Comparison of ENCODE assay signal across 10 cellular contexts in the genomic region with DNA sequence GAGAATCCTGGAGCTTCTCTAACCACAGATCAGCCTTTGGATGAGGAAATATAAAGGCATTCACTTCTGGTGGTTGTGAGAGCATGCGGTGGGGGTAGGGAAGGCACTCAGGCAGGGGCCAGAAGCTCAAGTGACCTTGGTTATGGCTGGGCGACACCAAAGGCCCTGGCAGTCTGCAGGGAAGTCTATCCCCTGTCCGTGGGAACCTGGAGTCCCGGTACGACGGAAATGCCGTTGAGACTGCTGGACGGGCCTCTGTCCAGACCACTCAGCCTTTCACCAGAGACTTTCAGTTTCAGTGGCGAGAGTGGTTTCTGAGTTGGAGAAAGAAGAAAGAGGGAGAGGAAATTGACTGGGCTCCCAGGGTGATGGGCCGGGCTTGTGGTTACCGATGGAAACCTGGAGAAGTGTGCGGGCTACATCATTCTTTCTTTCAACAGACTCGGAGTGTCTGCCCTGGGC. TPM values are rescaled to one million over a fixed set of nuclear protein-coding genes. Genes with fewer than 3 reads are reported as not detected.
DNase-seq lines count a peak whose midpoint lies in the region; ATAC-seq and TF ChIP-seq lines count a peak whose summit lies in the region.
"Had no signal": no experiment of that assay in that cellular context is flagged by ENCODE, and none has a peak within 500 bp of the region (broad histone marks: within the 10 kb centered on the region; RNA-seq: fewer than 3 reads in every experiment).

No MANE protein-coding gene starts in this region.

- H3K4me2 ChIP-seq in GM23338 (no peak overlapping the region), mesendoderm (ENCODE audit: low read length) (no peak overlapping the region)

- H2BK120ac ChIP-seq in mesendoderm (ENCODE audit: low read depth, low read length) = no peak overlapping the region

- no peak overlapping the region for H3K9ac ChIP-seq in mesendoderm (ENCODE audit: low read length)

- no peaks in the 10 kb centered on the region; the same call in 1 of the 2 replicates for H3K9me2 ChIP-seq in GM23338 (ENCODE audit: insufficient read depth)

- no peaks in the 10 kb centered on the region for H3K79me1 ChIP-seq in mesendoderm (ENCODE audit: low read length)

- H4K5ac ChIP-seq in mesendoderm (ENCODE audit: low read length) = no peak overlapping the region

- no peak overlapping the region for H3K23ac ChIP-seq in mesendoderm (ENCODE audit: low read length)

- intact Hi-C loops in activated B cell treated with CpG ODN at 0.5 μM for 24 hours (cut with micrococcal nuclease) = no loop called here
- intact Hi-C loops in left lung (cut with DNase I) = no loop called here

- H3K27me3 Mint-ChIP-seq in GM23338 (ENCODE audit: insufficient read depth, low read depth, poor library complexity) (peaks cover 27% of the 10 kb centered on the region), activated B cell treated with CpG ODN at 0.5 μM for 24 hours (peaks cover 14% of the 10 kb centered on the region), endothelial cell (ENCODE audit: unreplicated experiment) (peaks cover 4% of the 10 kb centered on the region)
- peaks cover 89% of the 10 kb centered on the region for H3K27me3 Mint-ChIP-seq in stimulated activated memory B cell treated with anti-CD40 and anti-IgM and Interleukin-4, amounts not matched to agents 10 μg/mL and 1 μg/mL and 100 μg/mL, for 72 hours

- H3K9me3 ChIP-seq in left lung = no peaks in the 10 kb centered on the region
- H3K9me3 ChIP-seq: vagina had no signal

- peaks cover 37% of the 10 kb centered on the region for H3K4me1 ChIP-seq in ACC112 (ENCODE audit: control insufficient read depth, insufficient read depth, low read length, unreplicated experiment)
- no peaks in the 10 kb centered on the region for H3K4me1 ChIP-seq in GM23338 (ENCODE audit: insufficient read depth)
- H3K4me1 ChIP-seq in left lung = peaks cover 11 to 12% of the 10 kb centered on the region in 2 donors
- H3K4me1 ChIP-seq in mesendoderm (ENCODE audit: control insufficient read depth, low read depth, low read length) = no peaks in the 10 kb centered on the region
- H3K4me1 ChIP-seq: vagina had no signal

- H3K27me3 ChIP-seq in ACC112 (ENCODE audit: insufficient read depth, low read length) = no peaks in the 10 kb centered on the region
- H3K27me3 ChIP-seq in GM23338 (ENCODE audit: insufficient read depth) = no peaks in the 10 kb centered on the region
- no peaks in the 10 kb centered on the region for H3K27me3 ChIP-seq in left lung
- no peaks in the 10 kb centered on the region for H3K27me3 ChIP-seq in mesendoderm (ENCODE audit: insufficient read depth, low read length, poor library complexity)
- H3K27me3 ChIP-seq: vagina had no signal

- no peak overlapping the region for H3K4me3 ChIP-seq in ACC112 (ENCODE audit: low read depth, low read length)
- H3K4me3 ChIP-seq in GM23338 = no peak overlapping the region
- no peak overlapping the region for H3K4me3 ChIP-seq in left lung
- H3K4me3 ChIP-seq in mesendoderm (ENCODE audit: low read length) = no peak overlapping the region
- H3K4me3 ChIP-seq: vagina had no signal

- H4K20me1 ChIP-seq in GM23338 (replicated peaks; ENCODE audit: insufficient read depth) = no peaks in the 10 kb centered on the region

- H3K27ac Mint-ChIP-seq in GM23338 (no peak overlapping the region), activated B cell treated with CpG ODN at 0.5 μM for 24 hours (no peak overlapping the region), endothelial cell (ENCODE audit: unreplicated experiment) (no peak overlapping the region)
- H3K27ac Mint-ChIP-seq in stimulated activated memory B cell treated with anti-CD40 and anti-IgM and Interleukin-4, amounts not matched to agents 10 μg/mL and 1 μg/mL and 100 μg/mL, for 72 hours = no peak overlapping the region

- H3K4me1 Mint-ChIP-seq in GM23338 = peaks cover 34% of the 10 kb centered on the region
- H3K4me1 Mint-ChIP-seq in activated B cell treated with CpG ODN at 0.5 μM for 24 hours = peaks cover 9% of the 10 kb centered on the region
- peaks cover 7% of the 10 kb centered on the region for H3K4me1 Mint-ChIP-seq in stimulated activated memory B cell treated with anti-CD40 and anti-IgM and Interleukin-4, amounts not matched to agents 10 μg/mL and 1 μg/mL and 100 μg/mL, for 72 hours
- peaks cover 10% of the 10 kb centered on the region for H3K4me1 Mint-ChIP-seq in endothelial cell (ENCODE audit: unreplicated experiment)

- DNase-seq in GM23338 (ENCODE audit: low spot score) (peak; percentile 37), activated B cell treated with CpG ODN at 0.5 μM for 24 hours (no peak), left lung (peak in 1 of 2 donors; percentile 56), endothelial cell (ENCODE audit: low spot score) (no peak), NCI-H2227 treated with DMSO at 0.1 percent for 48 hours (lab: John Stamatoyannopoulos, UW) (no peak), mesendoderm (no peak)
- DNase-seq: erythroblast had no signal

- TF ChIP-seq CTCF in GM23338 (conservative IDR thresholded peaks at IDR 0.05; ENCODE audit: low read depth in 2 of 2) (no peak), activated B cell treated with CpG ODN at 0.5 μM for 24 hours (IDR thresholded peaks at IDR 0.05) (no peak), left lung (IDR thresholded peaks at IDR 0.05) (no peak), endothelial cell (IDR thresholded peaks at IDR 0.05; ENCODE audit: unreplicated experiment) (no peak)

- no peak overlapping the region for H3K56ac ChIP-seq in mesendoderm (ENCODE audit: low read length)

- H3K9me3 Mint-ChIP-seq in GM23338 (no peaks in the 10 kb centered on the region; the same call in 2 of the 3 replicates), activated B cell treated with CpG ODN at 0.5 μM for 24 hours (no peaks in the 10 kb centered on the region), endothelial cell (ENCODE audit: unreplicated experiment) (no peaks in the 10 kb centered on the region)
- no peaks in the 10 kb centered on the region for H3K9me3 Mint-ChIP-seq in stimulated activated memory B cell treated with anti-CD40 and anti-IgM and Interleukin-4, amounts not matched to agents 10 μg/mL and 1 μg/mL and 100 μg/mL, for 72 hours

- H3K27ac ChIP-seq in ACC112 (ENCODE audit: low read depth, low read length) (peak overlapping the region; percentile 61), GM23338 (ENCODE audit: low read depth) (no peak overlapping the region), left lung (peak overlapping the region; percentile 13 to 63), mesendoderm (ENCODE audit: low read depth, low read length) (no peak overlapping the region)
- H3K27ac ChIP-seq: vagina had no signal

- ATAC-seq in GM23338 (no peak), activated B cell treated with CpG ODN at 0.5 μM for 24 hours (ENCODE audit: low read depth) (no peak), left lung (peak; percentile 52)
- no peak for ATAC-seq in stimulated activated memory B cell treated with anti-CD40 and anti-IgM and Interleukin-4, amounts not matched to agents 10 μg/mL and 1 μg/mL and 100 μg/mL, for 72 hours

- H3K36me3 Mint-ChIP-seq in GM23338 (ENCODE audit: low read depth) (no peaks in the 10 kb centered on the region), activated B cell treated with CpG ODN at 0.5 μM for 24 hours (ENCODE audit: low read depth) (no peaks in the 10 kb centered on the region), endothelial cell (ENCODE audit: low read depth, unreplicated experiment) (no peaks in the 10 kb centered on the region)
- no peaks in the 10 kb centered on the region for H3K36me3 Mint-ChIP-seq in stimulated activated memory B cell treated with anti-CD40 and anti-IgM and Interleukin-4, amounts not matched to agents 10 μg/mL and 1 μg/mL and 100 μg/mL, for 72 hours

- H3K18ac ChIP-seq in mesendoderm (ENCODE audit: low read length) = no peak overlapping the region

- no peak overlapping the region for H3K4ac ChIP-seq in mesendoderm (ENCODE audit: low read depth, low read length)

- CTCF ChIA-PET in activated B cell treated with CpG ODN at 0.5 μM for 24 hours (lab: Charles Lee) = no interaction called here

- no CpG with 5 or more reads among the region's 13 CpGs for WGBS in mesendoderm (ENCODE audit: extremely low coverage, insufficient coverage, low lambda C conversion rate)

- H3K4me3 Mint-ChIP-seq in GM23338 (no peak overlapping the region), activated B cell treated with CpG ODN at 0.5 μM for 24 hours (peak overlapping the region; percentile 19), endothelial cell (ENCODE audit: unreplicated experiment) (no peak overlapping the region)
- no peak overlapping the region for H3K4me3 Mint-ChIP-seq in stimulated activated memory B cell treated with anti-CD40 and anti-IgM and Interleukin-4, amounts not matched to agents 10 μg/mL and 1 μg/mL and 100 μg/mL, for 72 hours

- no peak overlapping the region for H2AK5ac ChIP-seq in mesendoderm (ENCODE audit: low read length)

- POLR2A ChIA-PET in activated B cell treated with CpG ODN at 0.5 μM for 24 hours (lab: Charles Lee) = no interaction called here

- H3F3A ChIP-seq in GM23338 (replicated peaks; ENCODE audit: low read depth) = no peaks in the 10 kb centered on the region

- no peak overlapping the region for H2BK5ac ChIP-seq in mesendoderm (ENCODE audit: low read length)

- H2AFZ ChIP-seq in ACC112 (ENCODE audit: low read length, unreplicated experiment) = no peak overlapping the region
- H2AFZ ChIP-seq in GM23338 = peak overlapping the region; percentile 83

- H2BK15ac ChIP-seq in mesendoderm (replicated peaks; ENCODE audit: low read depth) = no peak overlapping the region

- peaks cover 13% of the 10 kb centered on the region; the same call in 1 of the 2 replicates for H3K36me3 ChIP-seq in ACC112 (ENCODE audit: insufficient read depth, low read length)
- H3K36me3 ChIP-seq in GM23338 (ENCODE audit: insufficient read depth) = no peaks in the 10 kb centered on the region
- H3K36me3 ChIP-seq in left lung = no peaks in the 10 kb centered on the region
- no peaks in the 10 kb centered on the region for H3K36me3 ChIP-seq in mesendoderm (ENCODE audit: control insufficient read depth, insufficient read depth, low read length)

- H3K79me2 ChIP-seq in ACC112 (ENCODE audit: control insufficient read depth, insufficient read depth, low read length, unreplicated experiment) (no peaks in the 10 kb centered on the region), GM23338 (replicated peaks; ENCODE audit: insufficient read depth) (no peaks in the 10 kb centered on the region), mesendoderm (ENCODE audit: control insufficient read depth, insufficient read depth, low read length) (no peaks in the 10 kb centered on the region)

- no peak overlapping the region for H4K8ac ChIP-seq in mesendoderm (ENCODE audit: low read depth, low read length)

RNA-seq across cellular contexts. Expression of gene ISCA2, which starts 20.9 kb away (rescaled TPM):
- 24.9 and 44.0 TPM in 2 replicates for total RNA-seq in GM23338 (2014; rRNA removed; shearing (Covaris generic))
- 156 and 171 TPM in 2 replicates for polyA plus RNA-seq in GM23338 (2016; fragmentation: Nextera tagmentation; extraction: Ambion mirVana)
- total RNA-seq in activated B cell treated with CpG ODN at 0.5 μM for 24 hours (35.0 and 35.3 TPM in 2 replicates), left lung (10 to 100 TPM; 22.7 to 27.7 TPM), endothelial cell (ENCODE audit: unreplicated experiment) (31.4 TPM)
- polyA plus RNA-seq in mesendoderm (2013, experiment 1 of 2) = 36.8 TPM
- polyA plus RNA-seq in mesendoderm (2013, experiment 2 of 2) = 34.3 TPM

RNA-seq across cellular contexts. Expression of gene NPC2, which starts 21.4 kb away (rescaled TPM):
- 287 and 331 TPM in 2 replicates for total RNA-seq in GM23338 (2014; rRNA removed; shearing (Covaris generic))
- 344 and 354 TPM in 2 replicates for polyA plus RNA-seq in GM23338 (2016; fragmentation: Nextera tagmentation; extraction: Ambion mirVana)
- total RNA-seq in activated B cell treated with CpG ODN at 0.5 μM for 24 hours (61.7 and 69.4 TPM in 2 replicates), left lung (1,000 to 10,000 TPM in 1 of 2 donors, 100 to 1,000 TPM in 1; 967 to 1,413 TPM), endothelial cell (ENCODE audit: unreplicated experiment) (246 TPM)
- polyA plus RNA-seq in mesendoderm (2013, experiment 1 of 2) = 266 TPM
- polyA plus RNA-seq in mesendoderm (2013, experiment 2 of 2) = 248 TPM

Comparison
In these comparisons a context has a peak if more than half of its experiments do, and no peak if none do; other contexts are left out.
1. H3K27ac ChIP-seq: peak in ACC112 (single experiment) and left lung (2 of 2); none in GM23338 (single experiment) and mesendoderm (single experiment).